ENCODE assay signal across 9 cellular contexts in the genomic region with DNA sequence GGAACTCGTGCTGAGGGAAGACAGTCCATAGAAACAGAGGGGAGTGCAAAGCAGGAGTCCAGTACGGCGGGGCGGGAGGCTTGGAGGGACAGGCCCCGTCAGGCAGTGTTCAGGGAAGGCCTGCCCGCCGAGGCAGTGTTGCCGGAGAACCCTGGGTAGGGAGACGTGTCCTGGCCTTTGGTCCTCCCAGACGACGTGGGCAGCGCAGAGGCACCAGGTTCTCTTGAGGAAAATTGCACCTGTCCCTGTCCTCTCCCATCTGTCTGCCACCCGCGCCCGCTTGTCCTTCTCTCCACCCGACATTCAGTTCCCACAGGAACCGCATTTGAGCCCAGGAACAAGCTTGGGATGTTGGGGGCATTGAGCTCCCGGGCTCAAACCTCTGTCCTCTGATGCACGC. TPM values are rescaled to one million over a fixed set of nuclear protein-coding genes. Genes with fewer than 3 reads are reported as not detected.
"Had no signal": no experiment of that assay in that cellular context is flagged by ENCODE, and none has a peak within 500 bp of the region (broad histone marks: within the 10 kb centered on the region; RNA-seq: fewer than 3 reads in every experiment).

No MANE protein-coding gene starts in this region.

RNA-seq across cellular contexts. Expression of a gene that starts 38.3 kb away (rescaled TPM):
- total RNA-seq: HT-29, LHCN-M2, MCF 10A, OCI-LY7, PC-3, Peyer's patch, Right ventricle myocardium inferior, RPMI7951, SJCRH30 had no signal
